Comparison of ENCODE assay signal across 22 cellular contexts in genomic region chr12:54022960-54023884, GRCh38. TPM values are rescaled to one million over a fixed set of nuclear protein-coding genes. Genes with fewer than 3 reads are reported as not detected.
A peak's percentile ranks its signal among the peaks of the same experiment; 100 is the strongest.
DNase-seq lines count a peak whose midpoint lies in the region; ATAC-seq and TF ChIP-seq lines count a peak whose summit lies in the region.
"Had no signal": no experiment of that assay in that cellular context is flagged by ENCODE, and none has a peak within 500 bp of the region (broad histone marks: within the 10 kb centered on the region; RNA-seq: fewer than 3 reads in every experiment).

No MANE protein-coding gene starts in this region.

- H4K20me1 ChIP-seq in mammary epithelial cell (ENCODE audit: insufficient read depth, low read length), result no peaks in the 10 kb centered on the region

- TF ChIP-seq CTCF in mammary epithelial cell (conservative IDR thresholded peaks at IDR 0.05 in 1 of 2, IDR thresholded peaks at IDR 0.05 in 1 of 2; ENCODE audit: extremely low read depth in 1 of 2, insufficient read depth in 1 of 2, low read depth in 1 of 2, low read length in 2 of 2), result no peak
- TF ChIP-seq CTCF in nephron (IDR thresholded peaks at IDR 0.05; ENCODE audit: unreplicated experiment in 3 of 3), result no peak

- dilution Hi-C loops in mammary epithelial cell (cut with HindIII; ENCODE audit: low sequenced_read_pairs), result loop anchor here (5.0 to 25.0 kb wide), 2 partner anchors 164 to 339 kb away; partner anchors contain the start of genes GPR84 and SMUG1

- H3K27ac ChIP-seq in HUES6 (ENCODE audit: low read depth, low read length), result no peak overlapping the region; the same call in 1 of the 2 replicates
- H3K27ac ChIP-seq in mammary epithelial cell (ENCODE audit: insufficient read depth, low read depth, low read length), result peak overlapping the region; percentile 74
- H3K27ac ChIP-seq in subcutaneous abdominal adipose tissue (ENCODE audit: low read depth, low read length), result peak overlapping the region; percentile 92
- H3K27ac ChIP-seq: KMS-11 had no signal

- POLR2A ChIA-PET in activated CD4-positive, alpha-beta memory T cell treated with anti-CD3 and anti-CD28 coated beads for 36 hours (lab: Charles Lee), result no interaction called here

- no TSS peak for BruUV-seq in mammary epithelial cell (replicated peaks; lab: Mats Ljungman, UMichigan)

- intact Hi-C loops in mammary epithelial cell (cut with micrococcal nuclease), result loop anchor here (5.0 kb wide), 1 partner anchor 36 kb away; the partner anchor contains the start of gene HOXC10
- intact Hi-C loops in activated CD4-positive, alpha-beta memory T cell treated with anti-CD3 and anti-CD28 coated beads for 36 hours (cut with micrococcal nuclease), result no loop called here

- peak overlapping the region; percentile 95 to 98 (median 97) for H3K27ac Mint-ChIP-seq in nephron
- H3K27ac Mint-ChIP-seq in activated CD4-positive, alpha-beta memory T cell treated with anti-CD3 and anti-CD28 coated beads for 36 hours, result no peak overlapping the region
- H3K27ac Mint-ChIP-seq: activated CD4-positive, alpha-beta T cell treated with anti-CD3 and anti-CD28 coated beads for 36 hours; activated naive CD8-positive, alpha-beta T cell; CD8-positive, alpha-beta T cell had no signal

- CTCF ChIA-PET in mammary epithelial cell (lab: Charles Lee; ENCODE audit: low non-redundant PET), result interaction anchor here (0.5 to 0.7 kb wide), 3 partner anchors 9 to 25 kb away, joined by 5 to 9 read pairs (median 5); partner anchors contain the start of gene HOXC8
- CTCF ChIA-PET in activated CD4-positive, alpha-beta memory T cell treated with anti-CD3 and anti-CD28 coated beads for 36 hours (lab: Charles Lee), result interaction anchor here (0.6 to 2.7 kb wide), 8 partner anchors 9 to 191 kb away, joined by 3 to 24 read pairs (median 6); partner anchors contain the start of genes HOXC5 and HOXC8

- H3K4me1 ChIP-seq in HUES6 (ENCODE audit: control insufficient read depth, insufficient read depth, low read length) (peaks cover 19% of the 10 kb centered on the region), mammary epithelial cell (ENCODE audit: insufficient read depth, low read length) (peaks cover 77% of the 10 kb centered on the region), subcutaneous abdominal adipose tissue (ENCODE audit: control insufficient read depth in 5 of 5, insufficient read depth in 5 of 5, low read length in 5 of 5) (peaks cover 8 to 95% (median 93%) of the 10 kb centered on the region in 5 donors)

- DNase-seq in mammary epithelial cell (no peak), NCI-H446 (lab: John Stamatoyannopoulos, UW) (no peak), NCI-H524 (lab: John Stamatoyannopoulos, UW) (no peak)
- no peak for DNase-seq in activated CD4-positive, alpha-beta memory T cell treated with anti-CD3 and anti-CD28 coated beads for 36 hours
- DNase-seq: activated CD4-positive, alpha-beta T cell treated with anti-CD3 and anti-CD28 coated beads for 36 hours; CD8-positive, alpha-beta T cell; effector CD4-positive, alpha-beta T cell; GDM1; HCEC 1CT; NCI-H187; NCI-H774; OCI-M1; retina; SHP77 had no signal

- H2AFZ ChIP-seq in mammary epithelial cell (ENCODE audit: low read depth, low read length), result peak overlapping the region; percentile 84

- H3K27me3 Mint-ChIP-seq in nephron (ENCODE audit: low read depth), result peaks cover 11% of the 10 kb centered on the region
- H3K27me3 Mint-ChIP-seq in activated CD4-positive, alpha-beta memory T cell treated with anti-CD3 and anti-CD28 coated beads for 36 hours, result peaks cover 69% of the 10 kb centered on the region

- no peaks in the 10 kb centered on the region for H3K36me3 ChIP-seq in HUES6 (ENCODE audit: control insufficient read depth, insufficient read depth, low read length)
- H3K36me3 ChIP-seq in mammary epithelial cell (ENCODE audit: insufficient read depth, low read length), result no peaks in the 10 kb centered on the region
- H3K36me3 ChIP-seq in subcutaneous abdominal adipose tissue (ENCODE audit: control insufficient read depth in 5 of 5, insufficient read depth in 5 of 5, low read length in 5 of 5), result no peaks in the 10 kb centered on the region

- H3K4me1 Mint-ChIP-seq in nephron, result peaks cover 76% of the 10 kb centered on the region
- peaks cover 5% of the 10 kb centered on the region for H3K4me1 Mint-ChIP-seq in activated CD4-positive, alpha-beta memory T cell treated with anti-CD3 and anti-CD28 coated beads for 36 hours (ENCODE audit: low read depth)

- H3K27me3 ChIP-seq in HUES6 (ENCODE audit: control insufficient read depth, insufficient read depth, low read length) (peaks cover 100% of the 10 kb centered on the region), mammary epithelial cell (ENCODE audit: insufficient read depth, low read length) (no peaks in the 10 kb centered on the region), subcutaneous abdominal adipose tissue (ENCODE audit: control insufficient read depth in 5 of 5, insufficient read depth in 4 of 5, low read length in 5 of 5) (peaks cover 0 to 53% (median 4%) of the 10 kb centered on the region in 5 donors)

- peak overlapping the region; percentile 85 to 90 (median 89) for H3K4me3 Mint-ChIP-seq in nephron
- H3K4me3 Mint-ChIP-seq in activated CD4-positive, alpha-beta memory T cell treated with anti-CD3 and anti-CD28 coated beads for 36 hours, result no peak overlapping the region
- H3K4me3 Mint-ChIP-seq: activated CD4-positive, alpha-beta T cell treated with anti-CD3 and anti-CD28 coated beads for 36 hours; activated naive CD8-positive, alpha-beta T cell; CD8-positive, alpha-beta T cell had no signal

- no peaks in the 10 kb centered on the region for H3K9me3 ChIP-seq in HUES6 (ENCODE audit: control insufficient read depth, insufficient read depth, low read depth, low read length)
- no peaks in the 10 kb centered on the region for H3K9me3 ChIP-seq in mammary epithelial cell (replicated peaks; ENCODE audit: insufficient read depth, low read length)
- no peaks in the 10 kb centered on the region for H3K9me3 ChIP-seq in subcutaneous abdominal adipose tissue (ENCODE audit: control insufficient read depth in 5 of 5, low read length in 5 of 5)

- 12% methylated on average over 6 of the region's 8 CpGs for WGBS in mammary epithelial cell (ENCODE audit: low coverage, missing lambda C conversion rate)

- peak overlapping the region; percentile 12; the same call in 1 of the 2 replicates for H3K4me3 ChIP-seq in HUES6 (ENCODE audit: low read depth, low read length)
- H3K4me3 ChIP-seq in mammary epithelial cell (replicated peaks in 1 of 3; ENCODE audit: insufficient read depth in 1 of 3, low read depth in 2 of 3, low read length in 3 of 3), result peak overlapping the region; percentile 36 to 43 (median 36)
- H3K4me3 ChIP-seq in subcutaneous abdominal adipose tissue (ENCODE audit: low read depth in 1 of 5, low read length in 5 of 5), result peak overlapping the region in 4 of 5 donors; percentile 24 to 49 (median 38)
- H3K4me3 ChIP-seq: lung had no signal

- no peaks in the 10 kb centered on the region for H3K9me3 Mint-ChIP-seq in nephron
- no peaks in the 10 kb centered on the region for H3K9me3 Mint-ChIP-seq in activated CD4-positive, alpha-beta memory T cell treated with anti-CD3 and anti-CD28 coated beads for 36 hours
- H3K9me3 Mint-ChIP-seq: CD8-positive, alpha-beta T cell had no signal

- no peak for ATAC-seq in HG02798 (IDR thresholded peaks at IDR 0.05; ENCODE audit: poor library complexity, unreplicated experiment)
- ATAC-seq: activated CD4-positive, alpha-beta T cell treated with anti-CD3 and anti-CD28 coated beads for 36 hours; CD8-positive, alpha-beta T cell had no signal

- H3K36me3 Mint-ChIP-seq in nephron (ENCODE audit: low read depth), result peaks cover 3% of the 10 kb centered on the region
- no peaks in the 10 kb centered on the region for H3K36me3 Mint-ChIP-seq in activated CD4-positive, alpha-beta memory T cell treated with anti-CD3 and anti-CD28 coated beads for 36 hours
- H3K36me3 Mint-ChIP-seq: activated naive CD8-positive, alpha-beta T cell; CD8-positive, alpha-beta T cell had no signal

- in situ Hi-C loops in mammary epithelial cell (cut with MboI; ENCODE audit: low sequenced_read_pairs in 2 of 2), result loop anchor here (5.0 to 25.0 kb wide), 2 partner anchors 169 to 339 kb away; partner anchors contain the start of gene GPR84 (in 2 of the 2)

- peak overlapping the region; percentile 70 for H3K9ac ChIP-seq in HUES6 (ENCODE audit: low read length)
- peak overlapping the region; percentile 81 for H3K9ac ChIP-seq in mammary epithelial cell (ENCODE audit: insufficient read depth, low read length)
- peak overlapping the region in 4 of 5 donors; percentile 42 to 88 (median 62) for H3K9ac ChIP-seq in subcutaneous abdominal adipose tissue (ENCODE audit: low read length in 5 of 5)
- H3K9ac ChIP-seq: KMS-11 had no signal

- peaks cover 88% of the 10 kb centered on the region for H3K79me2 ChIP-seq in mammary epithelial cell (ENCODE audit: insufficient read depth, low read length)

- H3K4me2 ChIP-seq in mammary epithelial cell (ENCODE audit: insufficient read depth, low read depth, low read length), result peak overlapping the region; percentile 98
- H3K4me2 ChIP-seq: KMS-11 had no signal

RNA-seq across cellular contexts. Expression of gene HOXC6, which starts 5.0 kb away (rescaled TPM):
- 10 to 100 TPM in 1 of 2 donors, 1 to 10 TPM in 1; 1.7 to 10.9 TPM for total RNA-seq in mammary epithelial cell
- polyA plus RNA-seq in mammary epithelial cell, result 4.2 TPM
- polyA minus RNA-seq in mammary epithelial cell, result 0.57 TPM
- not detected for total RNA-seq in activated CD4-positive, alpha-beta memory T cell treated with anti-CD3 and anti-CD28 coated beads for 36 hours
- total RNA-seq: activated CD4-positive, alpha-beta T cell treated with anti-CD3 and anti-CD28 coated beads for 36 hours; CD8-positive, alpha-beta T cell; cerebellum had no signal

RNA-seq across cellular contexts. Expression of gene HOXC5, which starts 9.6 kb away (rescaled TPM):
- 1 to 10 TPM in 1 of 2 donors, under 1 TPM in 1; 0.67 to 1.4 TPM for total RNA-seq in mammary epithelial cell
- 0.80 TPM for polyA plus RNA-seq in mammary epithelial cell
- polyA minus RNA-seq in mammary epithelial cell, result not detected
- total RNA-seq in activated CD4-positive, alpha-beta memory T cell treated with anti-CD3 and anti-CD28 coated beads for 36 hours, result not detected
- total RNA-seq: activated CD4-positive, alpha-beta T cell treated with anti-CD3 and anti-CD28 coated beads for 36 hours; CD8-positive, alpha-beta T cell; cerebellum had no signal

RNA-seq across cellular contexts. Expression of gene HOXC8, which starts 14.4 kb away (rescaled TPM):
- total RNA-seq in mammary epithelial cell, result 1 to 10 TPM; 2.3 to 7.9 TPM
- 4.3 TPM for polyA plus RNA-seq in mammary epithelial cell
- 3.2 TPM for polyA minus RNA-seq in mammary epithelial cell
- total RNA-seq in activated CD4-positive, alpha-beta memory T cell treated with anti-CD3 and anti-CD28 coated beads for 36 hours, result not detected
- total RNA-seq: activated CD4-positive, alpha-beta T cell treated with anti-CD3 and anti-CD28 coated beads for 36 hours; CD8-positive, alpha-beta T cell; cerebellum; lung had no signal

RNA-seq across cellular contexts. Expression of gene HOXC9, which starts 23.3 kb away (rescaled TPM):
- total RNA-seq in mammary epithelial cell, result 1 to 10 TPM; 3.2 to 9.4 TPM
- 2.9 TPM for polyA plus RNA-seq in mammary epithelial cell
- polyA minus RNA-seq in mammary epithelial cell, result 4.2 TPM
- total RNA-seq in activated CD4-positive, alpha-beta memory T cell treated with anti-CD3 and anti-CD28 coated beads for 36 hours, result not detected
- total RNA-seq: activated CD4-positive, alpha-beta T cell treated with anti-CD3 and anti-CD28 coated beads for 36 hours; CD8-positive, alpha-beta T cell; cerebellum; lung had no signal

RNA-seq across cellular contexts. Expression of gene HOXC4, which starts 30.4 kb away (rescaled TPM):
- total RNA-seq in mammary epithelial cell, result 10 to 100 TPM in 1 of 2 donors, under 1 TPM in 1; 0.83 to 11.9 TPM
- 2.4 TPM for polyA plus RNA-seq in mammary epithelial cell
- 4.0 TPM for polyA minus RNA-seq in mammary epithelial cell
- under 1 TPM in 1 of 2 experiments, not detected in 1; 0.17 TPM for total RNA-seq in activated CD4-positive, alpha-beta memory T cell treated with anti-CD3 and anti-CD28 coated beads for 36 hours
- total RNA-seq: activated CD4-positive, alpha-beta T cell treated with anti-CD3 and anti-CD28 coated beads for 36 hours; cerebellum had no signal
